1 cellular context compared by ENCODE assay signal in the genomic region with DNA sequence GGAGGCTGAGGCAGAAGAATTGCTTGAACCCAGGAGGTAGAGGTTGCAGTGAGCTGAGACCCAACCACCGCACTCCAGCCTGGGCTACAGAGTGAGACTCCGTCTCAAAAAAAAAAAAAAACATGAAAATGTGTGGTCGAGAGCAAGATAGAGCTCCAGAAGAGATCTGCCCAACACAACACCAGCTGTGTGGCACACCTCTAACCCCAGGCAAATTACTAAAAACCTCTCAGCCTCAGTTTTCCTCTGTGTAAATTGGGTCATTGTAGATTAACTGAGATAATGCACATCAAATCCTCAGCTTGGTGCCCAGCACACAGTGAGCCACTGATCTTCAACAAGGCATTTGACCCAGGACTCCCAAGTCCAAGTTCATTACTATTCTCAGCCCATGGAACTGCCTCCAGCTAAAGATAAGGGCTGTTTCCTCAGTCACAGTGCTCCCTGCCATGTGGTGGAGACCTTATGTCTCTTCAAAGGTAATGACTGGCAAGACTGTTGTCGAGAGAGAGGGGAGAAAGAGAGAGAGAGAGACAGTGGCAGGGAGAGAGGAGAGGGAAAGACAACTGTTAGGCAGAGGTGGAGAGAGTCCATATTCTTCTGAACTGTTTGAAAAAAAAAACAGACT.
TF ChIP-seq lines count a peak whose summit lies in the region.

No MANE protein-coding gene starts in this region.

TF ChIP-seq in IMR-90, 13 proteins besides CTCF, POLR2A, EP300 and RAD21:
- TF ChIP-seq, protein P1, sequence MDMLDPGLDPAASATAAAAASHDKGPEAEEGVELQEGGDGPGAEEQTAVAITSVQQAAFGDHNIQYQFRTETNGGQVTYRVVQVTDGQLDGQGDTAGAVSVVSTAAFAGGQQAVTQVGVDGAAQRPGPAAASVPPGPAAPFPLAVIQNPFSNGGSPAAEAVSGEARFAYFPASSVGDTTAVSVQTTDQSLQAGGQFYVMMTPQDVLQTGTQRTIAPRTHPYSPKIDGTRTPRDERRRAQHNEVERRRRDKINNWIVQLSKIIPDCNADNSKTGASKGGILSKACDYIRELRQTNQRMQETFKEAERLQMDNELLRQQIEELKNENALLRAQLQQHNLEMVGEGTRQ (IDR thresholded peaks at IDR 0.05; ENCODE audit: low read depth, low read length) = no peak
- TF ChIP-seq MAFK (IDR thresholded peaks at IDR 0.05; ENCODE audit: low read depth, low read length) = no peak
- no peak for TF ChIP-seq RCOR1 (IDR thresholded peaks at IDR 0.05; ENCODE audit: insufficient replicate concordance, low read length)
- no peak for TF ChIP-seq CEBPB (IDR thresholded peaks at IDR 0.05; ENCODE audit: low read depth, low read length)
- no peak for TF ChIP-seq NFE2L2 (IDR thresholded peaks at IDR 0.05; ENCODE audit: low read depth, low read length)
- no peak for TF ChIP-seq RFX5 (IDR thresholded peaks at IDR 0.05; ENCODE audit: low read depth, low read length)
- no peak for TF ChIP-seq MAZ (IDR thresholded peaks at IDR 0.05; ENCODE audit: borderline replicate concordance, low read depth, low read length)
- no peak for TF ChIP-seq FOS (IDR thresholded peaks at IDR 0.05; ENCODE audit: low read depth, low read length)
- TF ChIP-seq BHLHE40 (IDR thresholded peaks at IDR 0.05; ENCODE audit: low read depth, low read length) = no peak
